In genomic region chr3:12750658-12751071, GRCh38 we compare ENCODE assay signal across 7 cellular contexts. TPM values are rescaled to one million over a fixed set of nuclear protein-coding genes. Genes with fewer than 3 reads are reported as not detected.
DNase-seq lines count a peak whose midpoint lies in the region; ATAC-seq lines count a peak whose summit lies in the region.

No MANE protein-coding gene starts in this region.

- DNase-seq in NCI-H226 (peak; percentile 81), dermis blood vessel endothelial cell (peak; percentile 45), occipital lobe (lab: John Stamatoyannopoulos, UW) (no peak), amygdala (lab: John Stamatoyannopoulos, UW) (no peak)
- peak; percentile 23 for DNase-seq in stimulated activated CD8-positive, alpha-beta memory T cell treated with anti-CD3 and anti-CD28 coated beads, Interleukin-2, amount 100 ng/mL, for 48 hours (ENCODE audit: low read depth in 2 of 2)

- peak; percentile 63 for ATAC-seq in GM21529 (IDR thresholded peaks at IDR 0.05; ENCODE audit: unreplicated experiment)
- ATAC-seq in HG03097 (IDR thresholded peaks at IDR 0.05; ENCODE audit: low FRiP score, unreplicated experiment), result no peak

RNA-seq across cellular contexts. Expression of gene TMEM40, which starts 8.4 kb away (rescaled TPM):
- total RNA-seq in dermis blood vessel endothelial cell (not detected in 2 replicates), occipital lobe (not detected)

RNA-seq across cellular contexts. Expression of gene CAND2, which starts 45.8 kb away (rescaled TPM):
- 2.2 and 2.4 TPM in 2 replicates for total RNA-seq in dermis blood vessel endothelial cell
- 14.5 TPM for total RNA-seq in occipital lobe

Comparison
In these comparisons a context has a peak if more than half of its experiments do, and no peak if none do; other contexts are left out.
1. DNase-seq: peak in NCI-H226 (single experiment), dermis blood vessel endothelial cell (single experiment) and stimulated activated CD8-positive, alpha-beta memory T cell treated with anti-CD3 and anti-CD28 coated beads, Interleukin-2, amount 100 ng/mL, for 48 hours (2 of 2); none in occipital lobe (single experiment) and amygdala (0 of 56).